24 cellular contexts compared by ENCODE assay signal in genomic region chr13:22960827-22961226, GRCh38.
"Had no signal": no experiment of that assay in that cellular context is flagged by ENCODE, and none has a peak within 500 bp of the region (broad histone marks: within the 10 kb centered on the region; RNA-seq: fewer than 3 reads in every experiment).

No MANE protein-coding gene starts in this region.

- H3K4me1 ChIP-seq: foreskin keratinocyte, gastroesophageal sphincter, heart left ventricle, left lung, prostate gland, right atrium auricular region, sigmoid colon, stomach, thyroid gland, vagina had no signal

- ATAC-seq: esophagus mucosa; foreskin keratinocyte; gastroesophageal sphincter; heart left ventricle; left cardiac atrium; left lung; mucosa of descending colon; stimulated activated effector memory CD8-positive, alpha-beta T cell treated with anti-CD3 and anti-CD28 coated beads, Interleukin-12 subunit alpha, Interleukin-12 subunit beta, amount 100 ng/mL, for 72 hours had no signal

- FAIRE-seq: islet of Langerhans had no signal

- H3K27ac ChIP-seq: coronary artery, epithelial cell of prostate, foreskin keratinocyte, gastroesophageal sphincter, heart left ventricle, hepatocyte, left lung, prostate gland, right atrium auricular region, sigmoid colon, stomach, thyroid gland, vagina had no signal

- H3K36me3 ChIP-seq: gastroesophageal sphincter, heart left ventricle, left lung, prostate gland, right atrium auricular region, sigmoid colon, stomach, thyroid gland, vagina had no signal

- DNase-seq: dermis blood vessel endothelial cell; foreskin keratinocyte; heart left ventricle; left cardiac atrium; mesenchymal stem cell; mucosa of descending colon; naive B cell; sigmoid colon; stimulated activated CD4-positive, alpha-beta T cell treated with anti-CD3 and anti-CD28 coated beads, Interleukin-2, amount 100 ng/mL, for 24 hours; stimulated activated CD4-positive, alpha-beta T cell treated with anti-CD3 and anti-CD28 coated beads, Interleukin-4, amount 100 ng/mL, for 24 hours; stomach; thyroid gland; trophoblast cell had no signal

- H3K4me3 ChIP-seq: coronary artery, gastroesophageal sphincter, heart left ventricle, hepatocyte, left lung, mucosa of descending colon, prostate gland, right atrium auricular region, sigmoid colon, stomach, thyroid gland, vagina had no signal

- H3K27me3 ChIP-seq: foreskin keratinocyte, gastroesophageal sphincter, hepatocyte, left lung, right atrium auricular region, sigmoid colon, thyroid gland, vagina had no signal

- H3K9me3 ChIP-seq: gastroesophageal sphincter, heart left ventricle, left lung, mucosa of descending colon, prostate gland, right atrium auricular region, sigmoid colon, stomach, thyroid gland, vagina had no signal
